In the genomic region with DNA sequence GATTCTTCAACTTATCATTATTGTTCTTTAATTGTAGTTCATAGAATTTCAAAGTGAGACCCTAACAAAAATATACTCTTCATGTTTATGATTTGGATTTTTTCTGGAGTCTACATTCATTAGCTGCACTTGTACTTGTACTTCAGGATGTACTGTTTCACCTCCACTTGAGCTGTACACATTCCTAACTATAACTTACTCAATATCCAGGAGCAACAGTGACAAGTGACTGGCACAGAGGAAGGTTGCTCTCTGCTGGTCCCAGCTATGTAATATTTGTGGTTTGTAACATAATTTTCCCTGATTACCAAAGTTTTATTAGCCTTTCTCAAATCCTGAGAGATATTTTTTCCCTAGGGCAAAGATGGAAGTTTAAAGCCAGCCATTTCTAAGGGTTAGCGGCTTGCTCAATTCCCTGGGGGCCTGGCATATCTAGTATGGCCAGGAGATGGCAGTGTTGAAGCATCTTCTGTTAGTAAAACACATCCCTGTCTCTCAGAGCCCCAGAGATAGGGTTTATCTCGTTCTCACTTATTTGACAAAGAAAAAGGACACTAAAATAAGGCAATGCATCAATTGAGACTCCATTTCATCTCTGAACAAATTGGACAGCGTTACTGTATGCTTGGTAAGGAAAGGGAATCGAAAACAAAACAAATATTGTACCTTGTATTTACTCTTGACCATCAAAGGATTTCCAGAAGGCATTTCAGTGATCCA, we compare ENCODE assay signal across 8 cellular contexts. TPM values are rescaled to one million over a fixed set of nuclear protein-coding genes. Genes with fewer than 3 reads are reported as not detected.
A peak's percentile ranks its signal among the peaks of the same experiment; 100 is the strongest.
DNase-seq lines count a peak whose midpoint lies in the region; ATAC-seq and TF ChIP-seq lines count a peak whose summit lies in the region.

No MANE protein-coding gene starts in this region.

- intact Hi-C loops in CD14-positive monocyte (cut with micrococcal nuclease) (loop anchor here in 1 of 2 donors (10.0 kb wide), 1 partner anchor 681 kb away; a partner anchor contains a TSS), testis (cut with DNase I; ENCODE audit: low total_unique reads) (no loop called here)

- no peak overlapping the region for H3K4me3 ChIP-seq in testis

- no peaks in the 10 kb centered on the region for H3K9me3 ChIP-seq in testis

- H3K9me3 Mint-ChIP-seq in CD14-positive monocyte (no peaks in the 10 kb centered on the region), naive B cell (peaks cover 0 to 3% (median 0%) of the 10 kb centered on the region in 7 donors)
- no peaks in the 10 kb centered on the region for H3K9me3 Mint-ChIP-seq in activated CD4-positive, alpha-beta memory T cell treated with anti-CD3 and anti-CD28 coated beads, Interleukin-2, amount 10 ng/mL, durations not matched to agents 7 days and 5 days

- H3K4me1 ChIP-seq in testis = no peaks in the 10 kb centered on the region

- H3K4me3 Mint-ChIP-seq in CD14-positive monocyte (no peak overlapping the region), naive B cell (no peak overlapping the region)
- H3K4me3 Mint-ChIP-seq in activated CD4-positive, alpha-beta memory T cell treated with anti-CD3 and anti-CD28 coated beads, Interleukin-2, amount 10 ng/mL, durations not matched to agents 7 days and 5 days = no peak overlapping the region

- H3K36me3 ChIP-seq in testis (ENCODE audit: low read depth, missing control alignments) = no peaks in the 10 kb centered on the region

- H3K27me3 ChIP-seq in testis = no peaks in the 10 kb centered on the region

- H3K4me1 Mint-ChIP-seq in CD14-positive monocyte = no peaks in the 10 kb centered on the region
- no peaks in the 10 kb centered on the region for H3K4me1 Mint-ChIP-seq in activated CD4-positive, alpha-beta memory T cell treated with anti-CD3 and anti-CD28 coated beads, Interleukin-2, amount 10 ng/mL, durations not matched to agents 7 days and 5 days
- no peaks in the 10 kb centered on the region for H3K4me1 Mint-ChIP-seq in naive B cell

- CTCF ChIA-PET in activated CD4-positive, alpha-beta memory T cell treated with anti-CD3 and anti-CD28 coated beads, Interleukin-2, amount 10 ng/mL, durations not matched to agents 7 days and 5 days (lab: Charles Lee) = no interaction called here

- TF ChIP-seq POLR2A in erythroblast (IDR thresholded peaks at IDR 0.05; ENCODE audit: low read length) = no peak
- no peak for TF ChIP-seq POLR2A in testis (IDR thresholded peaks at IDR 0.05)

- TF ChIP-seq CTCF in CD14-positive monocyte (IDR thresholded peaks at IDR 0.05) (peak; percentile 84), testis (IDR thresholded peaks at IDR 0.05) (peak; percentile 44 to 83 (median 58))

- H3K27me3 Mint-ChIP-seq in CD14-positive monocyte (ENCODE audit: low read depth in 3 of 3) = peaks cover 2 to 6% (median 4%) of the 10 kb centered on the region in 3 donors
- peaks cover 2% of the 10 kb centered on the region for H3K27me3 Mint-ChIP-seq in activated CD4-positive, alpha-beta memory T cell treated with anti-CD3 and anti-CD28 coated beads, Interleukin-2, amount 10 ng/mL, durations not matched to agents 7 days and 5 days
- peaks cover 18 to 29% (median 18%) of the 10 kb centered on the region in 3 donors for H3K27me3 Mint-ChIP-seq in naive B cell

- DNase-seq in CD14-positive monocyte (ENCODE audit: low spot score) = peak; percentile 57
- peak; percentile 11 for DNase-seq in NCI-H510A (lab: John Stamatoyannopoulos, UW)
- DNase-seq in activated CD4-positive, alpha-beta memory T cell treated with anti-CD3 and anti-CD28 coated beads, Interleukin-2, amount 10 ng/mL, durations not matched to agents 7 days and 5 days = peak; percentile 41
- DNase-seq in erythroblast (lab: John Stamatoyannopoulos, UW) = peak; percentile 87 to 93
- peak; percentile 41 for DNase-seq in naive B cell
- DNase-seq in testis = peak; percentile 83

- H3K36me3 Mint-ChIP-seq in CD14-positive monocyte (no peaks in the 10 kb centered on the region), naive B cell (no peaks in the 10 kb centered on the region)
- H3K36me3 Mint-ChIP-seq in activated CD4-positive, alpha-beta memory T cell treated with anti-CD3 and anti-CD28 coated beads, Interleukin-2, amount 10 ng/mL, durations not matched to agents 7 days and 5 days (ENCODE audit: low read depth) = no peaks in the 10 kb centered on the region

- 14 to 24% methylated on average over 4 of the region's 4 CpGs for WGBS in testis, 2 donors

- POLR2A ChIA-PET in activated CD4-positive, alpha-beta memory T cell treated with anti-CD3 and anti-CD28 coated beads, Interleukin-2, amount 10 ng/mL, durations not matched to agents 7 days and 5 days (lab: Charles Lee) = no interaction called here

- H3K27ac Mint-ChIP-seq in CD14-positive monocyte (no peak overlapping the region), naive B cell (no peak overlapping the region)
- H3K27ac Mint-ChIP-seq in activated CD4-positive, alpha-beta memory T cell treated with anti-CD3 and anti-CD28 coated beads, Interleukin-2, amount 10 ng/mL, durations not matched to agents 7 days and 5 days = no peak overlapping the region

- no peak overlapping the region for H3K27ac ChIP-seq in testis

- ATAC-seq in GM18870 (IDR thresholded peaks at IDR 0.05; ENCODE audit: unreplicated experiment) (peak; percentile 84), HG03135 (IDR thresholded peaks at IDR 0.05; ENCODE audit: unreplicated experiment) (peak; percentile 79), naive B cell (ENCODE audit: low read depth in 2 of 2) (no peak)

RNA-seq across cellular contexts. Expression of a gene that starts 14.2 kb away (rescaled TPM):
- polyA plus RNA-seq in CD14-positive monocyte (not detected), naive B cell (ENCODE audit: low read depth in 6 of 6) (not detected), testis (ENCODE audit: insufficient read depth, low read depth, low replicate concordance) (not detected)
- not detected for total RNA-seq in activated CD4-positive, alpha-beta memory T cell treated with anti-CD3 and anti-CD28 coated beads, Interleukin-2, amount 10 ng/mL, durations not matched to agents 7 days and 5 days
- under 1 TPM; 0.37 to 0.55 TPM for total RNA-seq in testis

RNA-seq across cellular contexts. Expression of a gene that starts 30.6 kb away (rescaled TPM):
- polyA plus RNA-seq in CD14-positive monocyte (not detected), naive B cell (ENCODE audit: low read depth in 6 of 6) (not detected), testis (ENCODE audit: insufficient read depth, low read depth, low replicate concordance) (not detected)
- total RNA-seq in activated CD4-positive, alpha-beta memory T cell treated with anti-CD3 and anti-CD28 coated beads, Interleukin-2, amount 10 ng/mL, durations not matched to agents 7 days and 5 days = not detected
- under 1 TPM; 0.19 to 0.47 TPM for total RNA-seq in testis

RNA-seq across cellular contexts. Expression of a gene that starts 54.6 kb away (rescaled TPM):
- polyA plus RNA-seq in CD14-positive monocyte (not detected), naive B cell (ENCODE audit: low read depth in 6 of 6) (not detected), testis (ENCODE audit: insufficient read depth, low read depth, low replicate concordance) (not detected)
- not detected for total RNA-seq in activated CD4-positive, alpha-beta memory T cell treated with anti-CD3 and anti-CD28 coated beads, Interleukin-2, amount 10 ng/mL, durations not matched to agents 7 days and 5 days
- not detected for total RNA-seq in testis

Comparison
In these comparisons a context has a peak if more than half of its experiments do, and no peak if none do; other contexts are left out.
1. DNase-seq: peak in every context shown above with its lines; median percentile 90 in erythroblast; 83 in testis; 57 in CD14-positive monocyte; 41 in activated CD4-positive, alpha-beta memory T cell treated with anti-CD3 and anti-CD28 coated beads, Interleukin-2, amount 10 ng/mL, durations not matched to agents 7 days and 5 days; 41 in naive B cell; 11 in NCI-H510A.
2. ATAC-seq: peak in GM18870 (single experiment) and HG03135 (single experiment); none in naive B cell (0 of 2).